8 cellular contexts compared by ENCODE assay signal in genomic region chr4:81491943-81492342, GRCh38. TPM values are rescaled to one million over a fixed set of nuclear protein-coding genes. Genes with fewer than 3 reads are reported as not detected.
A peak's percentile ranks its signal among the peaks of the same experiment; 100 is the strongest.
DNase-seq lines count a peak whose midpoint lies in the region; ATAC-seq and TF ChIP-seq lines count a peak whose summit lies in the region.
"Had no signal": no experiment of that assay in that cellular context is flagged by ENCODE, and none has a peak within 500 bp of the region (broad histone marks: within the 10 kb centered on the region; RNA-seq: fewer than 3 reads in every experiment).

No MANE protein-coding gene starts in this region.

- H3K9me3 ChIP-seq in neutrophil: no peaks in the 10 kb centered on the region
- no peaks in the 10 kb centered on the region for H3K9me3 ChIP-seq in neuronal stem cell (replicated peaks in 1 of 2; ENCODE audit: control insufficient read depth in 2 of 2, insufficient read depth in 1 of 2, low read depth in 1 of 2, low read length in 2 of 2)

- DNase-seq in activated CD8-positive, alpha-beta T cell treated with anti-CD3 and anti-CD28 coated beads for 36 hours: no peak
- DNase-seq in GM23338 (ENCODE audit: low spot score) (no peak), neuronal stem cell (ENCODE audit: low spot score) (no peak)

- H2BK15ac ChIP-seq in neuronal stem cell (ENCODE audit: low read length): no peak overlapping the region

- H3F3A ChIP-seq in GM23338 (replicated peaks; ENCODE audit: low read depth): no peaks in the 10 kb centered on the region; the same call in 1 of the 2 replicates

- H2AFZ ChIP-seq in GM23338: no peak overlapping the region
- H2AFZ ChIP-seq in neuronal stem cell (ENCODE audit: low read length): no peak overlapping the region

- H2AK5ac ChIP-seq in neuronal stem cell (ENCODE audit: low read depth, low read length): no peak overlapping the region

- H3K4me1 ChIP-seq in neutrophil (ENCODE audit: control insufficient read depth in 1 of 2, insufficient read depth in 1 of 2, low read depth in 1 of 2, low read length in 1 of 2) (peaks cover 36 to 37% of the 10 kb centered on the region in 2 experiments), GM23338 (ENCODE audit: insufficient read depth) (no peaks in the 10 kb centered on the region), neuronal stem cell (ENCODE audit: control insufficient read depth in 2 of 2, insufficient read depth in 1 of 2, low read depth in 1 of 2, low read length in 2 of 2) (no peaks in the 10 kb centered on the region)

- H3K27me3 Mint-ChIP-seq in activated CD8-positive, alpha-beta T cell treated with anti-CD3 and anti-CD28 coated beads for 36 hours: no peaks in the 10 kb centered on the region
- peaks cover 2% of the 10 kb centered on the region for H3K27me3 Mint-ChIP-seq in GM23338 (ENCODE audit: insufficient read depth, low read depth, poor library complexity)

- H4K91ac ChIP-seq in neuronal stem cell (ENCODE audit: low read depth, low read length, poor library complexity): no peak overlapping the region

- H3K27me3 ChIP-seq in neutrophil: peaks cover 11% of the 10 kb centered on the region
- no peaks in the 10 kb centered on the region for H3K27me3 ChIP-seq in GM23338 (ENCODE audit: insufficient read depth)
- no peaks in the 10 kb centered on the region for H3K27me3 ChIP-seq in neuronal stem cell (ENCODE audit: control insufficient read depth in 3 of 3, insufficient read depth in 3 of 3, low read depth in 1 of 3, low read length in 3 of 3)
- H3K27me3 ChIP-seq: cardiac muscle cell had no signal

- no peak overlapping the region for H3K18ac ChIP-seq in neuronal stem cell (ENCODE audit: low read length)

- H3K27ac ChIP-seq in neutrophil (peak overlapping the region; percentile 48), GM23338 (ENCODE audit: low read depth) (no peak overlapping the region), neuronal stem cell (replicated peaks; ENCODE audit: low read length) (no peak overlapping the region)
- H3K27ac ChIP-seq: cardiac muscle cell had no signal

- no peak overlapping the region for H3K14ac ChIP-seq in neuronal stem cell (ENCODE audit: low read length)

- POLR2A ChIA-PET in activated CD8-positive, alpha-beta T cell treated with anti-CD3 and anti-CD28 coated beads for 36 hours (lab: Charles Lee): interaction anchor here (1.7 kb wide), 1 partner anchor 20 kb away, joined by 7 read pairs; the partner anchor contains the start of gene RASGEF1B

- peak; percentile 66 for ATAC-seq in GM18870 (IDR thresholded peaks at IDR 0.05; ENCODE audit: unreplicated experiment)
- peak; percentile 50 for ATAC-seq in HG03521 (IDR thresholded peaks at IDR 0.05; ENCODE audit: unreplicated experiment)
- peak; percentile 72 for ATAC-seq in activated CD8-positive, alpha-beta T cell treated with anti-CD3 and anti-CD28 coated beads for 36 hours
- ATAC-seq in GM23338: no peak
- ATAC-seq in HG03039 (IDR thresholded peaks at IDR 0.05; ENCODE audit: unreplicated experiment): no peak

- H3K79me1 ChIP-seq in neuronal stem cell (ENCODE audit: low read depth, low read length): no peaks in the 10 kb centered on the region

- peaks cover 37% of the 10 kb centered on the region for H3K9me3 Mint-ChIP-seq in activated CD8-positive, alpha-beta T cell treated with anti-CD3 and anti-CD28 coated beads for 36 hours
- peaks cover 15% of the 10 kb centered on the region; the same call in 2 of the 3 replicates for H3K9me3 Mint-ChIP-seq in GM23338

- H3K9me2 ChIP-seq in GM23338 (ENCODE audit: insufficient read depth): no peaks in the 10 kb centered on the region; the same call in 1 of the 2 replicates

- H2BK12ac ChIP-seq in neuronal stem cell (ENCODE audit: low read length): no peak overlapping the region

- peak overlapping the region; percentile 93 for H3K27ac Mint-ChIP-seq in activated CD8-positive, alpha-beta T cell treated with anti-CD3 and anti-CD28 coated beads for 36 hours
- no peak overlapping the region for H3K27ac Mint-ChIP-seq in GM23338

- H3K9ac ChIP-seq in neuronal stem cell (ENCODE audit: low read depth, low read length, poor library complexity): no peak overlapping the region

- intact Hi-C loops in activated CD8-positive, alpha-beta T cell treated with anti-CD3 and anti-CD28 coated beads for 36 hours (cut with micrococcal nuclease): no loop called here

- H4K8ac ChIP-seq in neuronal stem cell (ENCODE audit: low read depth, low read length): no peak overlapping the region

- no peaks in the 10 kb centered on the region for H3K36me3 ChIP-seq in neutrophil
- H3K36me3 ChIP-seq in GM23338 (ENCODE audit: insufficient read depth): no peaks in the 10 kb centered on the region
- no peaks in the 10 kb centered on the region for H3K36me3 ChIP-seq in neuronal stem cell (replicated peaks in 1 of 2; ENCODE audit: control insufficient read depth in 2 of 2, insufficient read depth in 2 of 2, low read length in 2 of 2)
- H3K36me3 ChIP-seq: cardiac muscle cell had no signal

- CTCF ChIA-PET in activated CD8-positive, alpha-beta T cell treated with anti-CD3 and anti-CD28 coated beads for 36 hours (lab: Charles Lee): interaction anchor here (0.8 to 3.0 kb wide), 4 partner anchors 14 to 20 kb away, joined by 3 to 17 read pairs (median 4); partner anchors contain the start of gene RASGEF1B

- H4K20me1 ChIP-seq in GM23338 (replicated peaks; ENCODE audit: insufficient read depth): no peaks in the 10 kb centered on the region

- H3K4me3 ChIP-seq in neutrophil (ENCODE audit: low read depth in 1 of 2, low read length in 1 of 2) (no peak overlapping the region), GM23338 (no peak overlapping the region), neuronal stem cell (ENCODE audit: low read length in 2 of 2) (no peak overlapping the region)
- H3K4me3 ChIP-seq: cardiac muscle cell had no signal

- no peak overlapping the region for H3K4me2 ChIP-seq in GM23338
- H3K4me2 ChIP-seq in neuronal stem cell (ENCODE audit: insufficient read depth, low read length, poor library complexity, severe bottlenecking): no peak overlapping the region

- peaks cover 33% of the 10 kb centered on the region for H3K36me3 Mint-ChIP-seq in activated CD8-positive, alpha-beta T cell treated with anti-CD3 and anti-CD28 coated beads for 36 hours (ENCODE audit: low read depth)
- H3K36me3 Mint-ChIP-seq in GM23338 (ENCODE audit: low read depth): peaks cover 18% of the 10 kb centered on the region; the same call in 2 of the 3 replicates

- H2BK120ac ChIP-seq in neuronal stem cell (ENCODE audit: low read depth, low read length): no peak overlapping the region

- H3K4me3 Mint-ChIP-seq in activated CD8-positive, alpha-beta T cell treated with anti-CD3 and anti-CD28 coated beads for 36 hours: no peak overlapping the region
- H3K4me3 Mint-ChIP-seq in GM23338: no peak overlapping the region

- H3K4me1 Mint-ChIP-seq in activated CD8-positive, alpha-beta T cell treated with anti-CD3 and anti-CD28 coated beads for 36 hours (ENCODE audit: low read depth): peaks cover 55% of the 10 kb centered on the region
- peaks cover 10% of the 10 kb centered on the region for H3K4me1 Mint-ChIP-seq in GM23338

- H3K23ac ChIP-seq in neuronal stem cell (ENCODE audit: low read depth, low read length, poor library complexity): no peak overlapping the region

- no peak overlapping the region for H2BK5ac ChIP-seq in neuronal stem cell (ENCODE audit: low read length)

- no peak overlapping the region for H3K4ac ChIP-seq in neuronal stem cell (ENCODE audit: low read length)

- no peaks in the 10 kb centered on the region for H3K79me2 ChIP-seq in GM23338 (replicated peaks; ENCODE audit: insufficient read depth)

- no peak for TF ChIP-seq CTCF in activated CD8-positive, alpha-beta T cell treated with anti-CD3 and anti-CD28 coated beads for 36 hours (IDR thresholded peaks at IDR 0.05)
- TF ChIP-seq CTCF in neutrophil (IDR thresholded peaks at IDR 0.05) (no peak), GM23338 (conservative IDR thresholded peaks at IDR 0.05; ENCODE audit: low read depth in 2 of 2) (no peak)

- WGBS in neuronal stem cell (ENCODE audit: extremely low coverage in 2 of 2, insufficient read length in 2 of 2, insufficient replicate concordance in 1 of 2), 2 donors: no CpG with 5 or more reads among the region's 1 CpG

TF ChIP-seq in GM23338, 12 proteins besides CTCF, POLR2A, EP300 and RAD21 (continues in another document):
- no peak for TF ChIP-seq CREB1 (CRISPR knock-in tag; IDR thresholded peaks at IDR 0.05; ENCODE audit: low read depth)

RNA-seq across cellular contexts. Expression of gene RASGEF1B, which starts 20.2 kb away (rescaled TPM):
- total RNA-seq in activated CD8-positive, alpha-beta T cell treated with anti-CD3 and anti-CD28 coated beads for 36 hours: 1 to 10 TPM; 6.1 to 6.2 TPM
- total RNA-seq in GM23338 (2014; rRNA removed; shearing (Covaris generic)): 2.8 and 5.3 TPM in 2 replicates
- polyA plus RNA-seq in GM23338 (2016; fragmentation: Nextera tagmentation; extraction: Ambion mirVana): 5.2 and 5.6 TPM in 2 replicates
- polyA plus RNA-seq in neuronal stem cell (2013, experiment 1 of 2): 3.7 TPM
- polyA plus RNA-seq in neuronal stem cell (2013, experiment 2 of 2): 3.7 TPM

Comparison
In these comparisons a context has a peak if more than half of its experiments do, and no peak if none do; other contexts are left out.
1. ATAC-seq: peak in GM18870 (single experiment), HG03521 (single experiment) and activated CD8-positive, alpha-beta T cell treated with anti-CD3 and anti-CD28 coated beads for 36 hours (single experiment); none in GM23338 (single experiment) and HG03039 (single experiment).